8 cellular contexts compared by ENCODE assay signal in genomic region chr15:63046927-63047760, GRCh38. TPM values are rescaled to one million over a fixed set of nuclear protein-coding genes. Genes with fewer than 3 reads are reported as not detected.
DNase-seq lines count a peak whose midpoint lies in the region; ATAC-seq and TF ChIP-seq lines count a peak whose summit lies in the region.

No MANE protein-coding gene starts in this region.

- dilution Hi-C loops in mammary epithelial cell (cut with HindIII; ENCODE audit: low sequenced_read_pairs): no loop called here

- H3K27me3 ChIP-seq in mammary epithelial cell (ENCODE audit: insufficient read depth, low read length) (no peaks in the 10 kb centered on the region), muscle layer of duodenum (ENCODE audit: low read depth, low read length) (peaks cover 7% of the 10 kb centered on the region)

- H3K9me3 ChIP-seq in mammary epithelial cell (replicated peaks; ENCODE audit: insufficient read depth, low read length): no peaks in the 10 kb centered on the region
- no peaks in the 10 kb centered on the region for H3K9me3 ChIP-seq in muscle layer of duodenum (ENCODE audit: control insufficient read depth in 1 of 2, low read length in 2 of 2)

- BruUV-seq in mammary epithelial cell (replicated peaks; lab: Mats Ljungman, UMichigan): no TSS peak

- H3K27ac Mint-ChIP-seq in IgD-negative memory B cell: peak overlapping the region in 1 of 3 donors; percentile 70

- CTCF ChIA-PET in mammary epithelial cell (lab: Charles Lee; ENCODE audit: low non-redundant PET): interaction anchor here (0.5 to 0.7 kb wide), 5 partner anchors 9 to 304 kb away, joined by 3 to 13 read pairs (median 7); no protein-coding TSS in a partner anchor

- H3K4me3 Mint-ChIP-seq in IgD-negative memory B cell: peak overlapping the region; percentile 90 to 94 (median 93)

- no peaks in the 10 kb centered on the region for H3K36me3 Mint-ChIP-seq in IgD-negative memory B cell

- peaks cover 92% of the 10 kb centered on the region for H3K79me2 ChIP-seq in mammary epithelial cell (ENCODE audit: insufficient read depth, low read length)

- peaks cover 7 to 21% (median 13%) of the 10 kb centered on the region in 3 donors for H3K4me1 Mint-ChIP-seq in IgD-negative memory B cell

- H3K4me2 ChIP-seq in mammary epithelial cell (ENCODE audit: insufficient read depth, low read depth, low read length): peak overlapping the region; percentile 99

- TF ChIP-seq CTCF in mammary epithelial cell (conservative IDR thresholded peaks at IDR 0.05 in 1 of 2, IDR thresholded peaks at IDR 0.05 in 1 of 2; ENCODE audit: extremely low read depth in 1 of 2, insufficient read depth in 1 of 2, low read depth in 1 of 2, low read length in 2 of 2): no peak

- H3K27me3 Mint-ChIP-seq in IgD-negative memory B cell: peaks cover 30% of the 10 kb centered on the region

- H3K27ac ChIP-seq in mammary epithelial cell (ENCODE audit: insufficient read depth, low read depth, low read length): peak overlapping the region; percentile 65
- peak overlapping the region; percentile 91 for H3K27ac ChIP-seq in muscle layer of duodenum (ENCODE audit: low read length)

- no peaks in the 10 kb centered on the region for H3K9me3 Mint-ChIP-seq in IgD-negative memory B cell

- in situ Hi-C loops in ACHN (cut with HindIII; ENCODE audit: low pct_ligation_motif_present, low pct_unique_long_range_greater_than_20kb, low sequenced_read_pairs) (no loop called here), mammary epithelial cell (cut with MboI; ENCODE audit: low sequenced_read_pairs in 2 of 2) (loop anchor here (10.0 to 25.0 kb wide), 2 partner anchors 192 to 210 kb away; no protein-coding TSS in a partner anchor)

- 3% methylated on average over 5 of the region's 8 CpGs for WGBS in mammary epithelial cell (ENCODE audit: low coverage, missing lambda C conversion rate)

- H2AFZ ChIP-seq in mammary epithelial cell (ENCODE audit: low read depth, low read length): peak overlapping the region; percentile 49

- H3K4me3 ChIP-seq in mammary epithelial cell (replicated peaks in 1 of 3; ENCODE audit: insufficient read depth in 1 of 3, low read depth in 2 of 3, low read length in 3 of 3) (peak overlapping the region; percentile 58 to 65 (median 59)), muscle layer of duodenum (ENCODE audit: low read depth in 1 of 2, low read length in 2 of 2) (peak overlapping the region; percentile 72 to 84)

- H3K9ac ChIP-seq in mammary epithelial cell (ENCODE audit: insufficient read depth, low read length): peak overlapping the region; percentile 14

- ATAC-seq in HG03108 (IDR thresholded peaks at IDR 0.05; ENCODE audit: unreplicated experiment) (no peak), GM19452 (IDR thresholded peaks at IDR 0.05; ENCODE audit: unreplicated experiment) (no peak), HG02840 (IDR thresholded peaks at IDR 0.05; ENCODE audit: low FRiP score, unreplicated experiment) (no peak)

- H4K20me1 ChIP-seq in mammary epithelial cell (ENCODE audit: insufficient read depth, low read length): no peaks in the 10 kb centered on the region

- intact Hi-C loops in mammary epithelial cell (cut with micrococcal nuclease): loop anchor here (5.0 to 10.0 kb wide), 3 partner anchors 292 to 442 kb away; no protein-coding TSS in a partner anchor

- peaks cover 58% of the 10 kb centered on the region for H3K4me1 ChIP-seq in mammary epithelial cell (ENCODE audit: insufficient read depth, low read length)
- H3K4me1 ChIP-seq in muscle layer of duodenum (ENCODE audit: control insufficient read depth in 1 of 2, insufficient read depth in 2 of 2, low read length in 2 of 2): peaks cover 11 to 33% of the 10 kb centered on the region in 2 donors

- H3K36me3 ChIP-seq in mammary epithelial cell (ENCODE audit: insufficient read depth, low read length): peaks cover 2% of the 10 kb centered on the region
- H3K36me3 ChIP-seq in muscle layer of duodenum (ENCODE audit: control insufficient read depth in 1 of 2, insufficient read depth in 2 of 2, low read length in 2 of 2): peaks cover 7 to 12% of the 10 kb centered on the region in 2 donors

- DNase-seq in ACHN (peak; percentile 41), mammary epithelial cell (peak; percentile 47)
- no peak for DNase-seq in effector CD4-positive, alpha-beta T cell

RNA-seq across cellular contexts. Expression of gene TPM1, which starts 4.6 kb away (rescaled TPM):
- 5.4 TPM for polyA plus RNA-seq in IgD-negative memory B cell
- 1,000 to 10,000 TPM in 1 of 2 donors, 100 to 1,000 TPM in 1; 463 to 1,538 TPM for total RNA-seq in mammary epithelial cell
- polyA plus RNA-seq in mammary epithelial cell: 241 TPM
- 182 TPM for polyA minus RNA-seq in mammary epithelial cell

Comparison
In these comparisons a context has a peak if more than half of its experiments do, and no peak if none do; other contexts are left out.
1. RNA of gene TPM1, which starts 4.6 kb away (polyA plus RNA-seq): 241 TPM in mammary epithelial cell (single experiment); 5.4 TPM in IgD-negative memory B cell (single experiment); every median in the first group is over 10 times any median in the second.